ENCODE assay signal across 4 cellular contexts in the genomic region with DNA sequence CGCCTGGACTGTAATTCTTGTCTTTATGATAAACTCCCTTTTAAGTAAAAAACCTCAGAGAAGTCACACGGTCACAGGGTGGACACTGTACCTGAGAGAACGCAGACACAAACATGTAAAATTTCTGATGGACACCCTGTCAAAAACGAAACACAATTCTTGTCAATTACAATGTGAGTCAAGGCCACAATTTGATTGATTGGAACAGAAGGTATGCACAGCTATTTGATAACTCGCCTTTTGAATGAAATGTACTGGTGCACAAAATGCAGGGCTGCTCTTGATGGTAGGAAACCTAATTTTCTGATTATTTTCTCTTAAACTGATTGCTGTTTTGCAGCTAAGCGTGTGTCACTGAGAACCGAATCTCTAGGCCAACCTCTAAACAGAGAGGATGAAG.
"Had no signal": no experiment of that assay in that cellular context is flagged by ENCODE, and none has a peak within 500 bp of the region (broad histone marks: within the 10 kb centered on the region; RNA-seq: fewer than 3 reads in every experiment).

No MANE protein-coding gene starts in this region.

- H3K4me3 ChIP-seq: K562 had no signal

- DNase-seq: IMR-90, KBM-7 had no signal

- ATAC-seq: K562 had no signal

- H3K27ac ChIP-seq: HL-60 had no signal
